Comparison of ENCODE assay signal across 1 cellular context in the genomic region with DNA sequence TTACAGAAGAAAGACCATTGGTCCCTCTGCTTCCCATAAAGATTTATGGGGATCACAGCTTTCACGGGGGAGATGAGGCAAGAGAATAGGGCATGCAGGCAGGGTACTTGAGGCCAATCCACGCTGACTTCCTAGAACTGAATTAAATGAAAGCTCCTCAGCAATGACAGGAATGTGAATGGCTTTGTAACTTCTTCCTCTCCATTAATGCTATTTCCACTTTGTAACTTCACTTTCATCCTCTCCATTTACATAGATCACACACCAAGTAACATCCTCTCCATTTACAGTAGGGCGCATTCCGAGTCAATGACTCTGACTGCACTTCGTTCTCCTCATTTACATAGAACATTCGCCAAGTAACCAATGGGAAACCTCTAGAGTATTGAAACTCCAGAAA.
TF ChIP-seq lines count a peak whose summit lies in the region.

No MANE protein-coding gene starts in this region.

TF ChIP-seq in IMR-90, 13 proteins besides CTCF, POLR2A, EP300 and RAD21 (continued from another document):
- TF ChIP-seq, protein P1, sequence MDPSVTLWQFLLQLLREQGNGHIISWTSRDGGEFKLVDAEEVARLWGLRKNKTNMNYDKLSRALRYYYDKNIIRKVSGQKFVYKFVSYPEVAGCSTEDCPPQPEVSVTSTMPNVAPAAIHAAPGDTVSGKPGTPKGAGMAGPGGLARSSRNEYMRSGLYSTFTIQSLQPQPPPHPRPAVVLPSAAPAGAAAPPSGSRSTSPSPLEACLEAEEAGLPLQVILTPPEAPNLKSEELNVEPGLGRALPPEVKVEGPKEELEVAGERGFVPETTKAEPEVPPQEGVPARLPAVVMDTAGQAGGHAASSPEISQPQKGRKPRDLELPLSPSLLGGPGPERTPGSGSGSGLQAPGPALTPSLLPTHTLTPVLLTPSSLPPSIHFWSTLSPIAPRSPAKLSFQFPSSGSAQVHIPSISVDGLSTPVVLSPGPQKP (IDR thresholded peaks at IDR 0.05; ENCODE audit: borderline replicate concordance, low read depth, low read length) = no peak
- TF ChIP-seq MAZ (IDR thresholded peaks at IDR 0.05; ENCODE audit: borderline replicate concordance, low read depth, low read length) (no peak), CEBPB (IDR thresholded peaks at IDR 0.05; ENCODE audit: low read depth, low read length) (no peak), FOS (IDR thresholded peaks at IDR 0.05; ENCODE audit: low read depth, low read length) (no peak), NFE2L2 (IDR thresholded peaks at IDR 0.05; ENCODE audit: low read depth, low read length) (no peak), BHLHE40 (IDR thresholded peaks at IDR 0.05; ENCODE audit: low read depth, low read length) (no peak), MAFK (IDR thresholded peaks at IDR 0.05; ENCODE audit: low read depth, low read length) (no peak), MXI1 (IDR thresholded peaks at IDR 0.05; ENCODE audit: borderline replicate concordance, low read depth, low read length) (no peak), CHD1 (IDR thresholded peaks at IDR 0.05; ENCODE audit: low read depth, low read length) (no peak)
- TF ChIP-seq, protein P2, sequence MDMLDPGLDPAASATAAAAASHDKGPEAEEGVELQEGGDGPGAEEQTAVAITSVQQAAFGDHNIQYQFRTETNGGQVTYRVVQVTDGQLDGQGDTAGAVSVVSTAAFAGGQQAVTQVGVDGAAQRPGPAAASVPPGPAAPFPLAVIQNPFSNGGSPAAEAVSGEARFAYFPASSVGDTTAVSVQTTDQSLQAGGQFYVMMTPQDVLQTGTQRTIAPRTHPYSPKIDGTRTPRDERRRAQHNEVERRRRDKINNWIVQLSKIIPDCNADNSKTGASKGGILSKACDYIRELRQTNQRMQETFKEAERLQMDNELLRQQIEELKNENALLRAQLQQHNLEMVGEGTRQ (IDR thresholded peaks at IDR 0.05; ENCODE audit: low read depth, low read length) = no peak
TF ChIP-seq in IMR-90: peak in this region for 0.
